Comparison of ENCODE assay signal across 9 cellular contexts in the genomic region with DNA sequence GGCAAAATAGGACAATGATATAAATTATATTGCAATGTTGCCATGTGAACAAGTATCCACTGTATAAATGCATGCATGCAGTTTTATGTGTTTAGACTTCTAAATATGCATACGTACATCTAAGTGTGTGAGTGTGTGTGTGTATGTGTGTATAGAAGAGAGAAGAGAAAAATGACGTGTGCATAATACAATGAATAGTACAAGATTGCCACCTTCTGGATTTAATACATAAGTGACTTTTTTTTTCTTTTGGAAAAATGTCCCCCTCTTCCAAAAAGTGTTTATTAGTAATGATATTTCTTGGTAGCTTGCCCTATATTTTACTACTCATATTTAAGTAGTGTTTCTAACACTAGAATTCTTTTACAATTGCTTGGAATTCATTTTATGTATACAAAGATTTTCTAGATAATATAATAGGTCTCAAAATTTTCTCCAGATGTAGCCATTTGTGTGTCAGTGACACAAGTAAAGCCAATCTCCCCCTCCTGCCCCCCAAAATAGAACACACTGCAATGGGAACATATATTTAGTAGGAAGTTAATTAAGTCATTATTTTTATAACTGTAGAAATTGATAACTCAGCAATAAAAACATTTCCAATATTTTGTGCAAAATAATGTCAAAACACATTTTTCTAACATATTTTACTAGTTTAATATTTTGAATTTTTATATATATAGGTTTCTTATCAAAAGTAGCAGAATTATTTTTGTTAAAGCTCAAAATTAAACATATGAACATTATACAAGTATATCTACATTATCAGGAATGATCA.
DNase-seq lines count a peak whose midpoint lies in the region; ATAC-seq and TF ChIP-seq lines count a peak whose summit lies in the region.
"Had no signal": no experiment of that assay in that cellular context is flagged by ENCODE, and none has a peak within 500 bp of the region (broad histone marks: within the 10 kb centered on the region; RNA-seq: fewer than 3 reads in every experiment).

No MANE protein-coding gene starts in this region.

- no peak overlapping the region for H3K27ac Mint-ChIP-seq in Caco-2 (ENCODE audit: unreplicated experiment)

- H3K4me1 ChIP-seq in Caco-2 (no peaks in the 10 kb centered on the region), GM23248 (ENCODE audit: insufficient read depth) (no peaks in the 10 kb centered on the region)
- H3K4me1 ChIP-seq: upper lobe of left lung had no signal

- no peaks in the 10 kb centered on the region for H3K9me3 ChIP-seq in Caco-2
- H3K9me3 ChIP-seq in GM23248 (ENCODE audit: low read depth), result peaks cover 6% of the 10 kb centered on the region
- H3K9me3 ChIP-seq: upper lobe of left lung had no signal

- no peak for DNase-seq in Caco-2
- DNase-seq in LoVo (ENCODE audit: low spot score), result peak; percentile 8
- peak; percentile 27 for DNase-seq in RPMI8226
- peak; percentile 28 for DNase-seq in glomerular visceral epithelial cell (ENCODE audit: extremely low spot score)
- no peak for DNase-seq in AG08396 (ENCODE audit: low spot score)
- no peak for DNase-seq in HCEC 1CT
- no peak for DNase-seq in GM23248
- DNase-seq: upper lobe of left lung had no signal

- H4K20me1 ChIP-seq in GM23248 (ENCODE audit: insufficient read depth), result no peaks in the 10 kb centered on the region; the same call in 1 of the 2 replicates

- H3K4me3 ChIP-seq in Caco-2 (ENCODE audit: low read depth, low read length) (no peak overlapping the region), GM23248 (no peak overlapping the region)
- H3K4me3 ChIP-seq: upper lobe of left lung had no signal

- H2AFZ ChIP-seq in GM23248, result no peak overlapping the region

- no peaks in the 10 kb centered on the region for H3K27me3 Mint-ChIP-seq in Caco-2 (ENCODE audit: insufficient read depth, unreplicated experiment)

- H3K9me2 ChIP-seq in GM23248 (ENCODE audit: insufficient read depth), result no peaks in the 10 kb centered on the region

- intact Hi-C loops in Caco-2 (cut with micrococcal nuclease; ENCODE audit: unreplicated experiment), result loop anchor here (1.0 to 10.0 kb wide), 5 partner anchors 229 to 1587 kb away; no protein-coding TSS in a partner anchor

- BruUV-seq in Caco-2 (replicated peaks; lab: Mats Ljungman, UMichigan), result no TSS peak

- no peaks in the 10 kb centered on the region for H3K9me3 Mint-ChIP-seq in Caco-2 (ENCODE audit: unreplicated experiment)

- no peaks in the 10 kb centered on the region for H3K79me2 ChIP-seq in GM23248 (ENCODE audit: insufficient read depth)

- CTCF ChIA-PET in Caco-2 (lab: Charles Lee), result no interaction called here

- H3K4me3 Mint-ChIP-seq in Caco-2 (ENCODE audit: unreplicated experiment), result no peak overlapping the region

- H3K36me3 Mint-ChIP-seq in Caco-2 (ENCODE audit: insufficient read depth, unreplicated experiment), result no peaks in the 10 kb centered on the region

- ATAC-seq in HG03460 (IDR thresholded peaks at IDR 0.05; ENCODE audit: unreplicated experiment), result no peak

- H3K27ac ChIP-seq in GM23248, result no peak overlapping the region
- H3K27ac ChIP-seq: upper lobe of left lung had no signal

- H3F3A ChIP-seq in GM23248 (ENCODE audit: insufficient read depth), result no peaks in the 10 kb centered on the region

- H3K27me3 ChIP-seq in Caco-2 (replicated peaks; ENCODE audit: control insufficient read depth, insufficient read depth, low read length), result no peaks in the 10 kb centered on the region
- H3K27me3 ChIP-seq in GM23248 (replicated peaks; ENCODE audit: insufficient read depth), result no peaks in the 10 kb centered on the region
- H3K27me3 ChIP-seq: upper lobe of left lung had no signal

- in situ Hi-C loops in GM23248 (cut with MboI), result no loop called here

- TF ChIP-seq CTCF in Caco-2 (IDR thresholded peaks at IDR 0.05; ENCODE audit: insufficient read depth in 1 of 2, low read depth in 1 of 2, low read length in 1 of 2, severe bottlenecking in 1 of 2, unreplicated experiment in 1 of 2), result peak; percentile 8 to 42

- POLR2A ChIA-PET in Caco-2 (lab: Charles Lee), result no interaction called here

- H3K9ac ChIP-seq in GM23248, result no peak overlapping the region

- H3K36me3 ChIP-seq in Caco-2 (ENCODE audit: control insufficient read depth, insufficient read depth, low read length) (no peaks in the 10 kb centered on the region), GM23248 (ENCODE audit: low read depth) (no peaks in the 10 kb centered on the region)
- H3K36me3 ChIP-seq: upper lobe of left lung had no signal

- 3 to 5% methylated on average over 2 of the region's 2 CpGs for WGBS in GM23248 (ENCODE audit: low coverage in 1 of 2, low lambda C conversion rate in 2 of 2, missing lambda C conversion rate in 2 of 2), 2 experiments

- H3K4me2 ChIP-seq in GM23248 (ENCODE audit: unreplicated experiment), result no peak overlapping the region

- H3K4me1 Mint-ChIP-seq in Caco-2 (ENCODE audit: low read depth, unreplicated experiment), result peaks cover 7% of the 10 kb centered on the region

Comparison
In these comparisons a context has a peak if more than half of its experiments do, and no peak if none do; other contexts are left out.
1. DNase-seq: peak in LoVo (single experiment), RPMI8226 (single experiment) and glomerular visceral epithelial cell (single experiment); none in Caco-2 (0 of 2), AG08396 (single experiment), HCEC 1CT (single experiment) and GM23248 (single experiment).